Comparison of ENCODE assay signal across 19 cellular contexts in the genomic region with DNA sequence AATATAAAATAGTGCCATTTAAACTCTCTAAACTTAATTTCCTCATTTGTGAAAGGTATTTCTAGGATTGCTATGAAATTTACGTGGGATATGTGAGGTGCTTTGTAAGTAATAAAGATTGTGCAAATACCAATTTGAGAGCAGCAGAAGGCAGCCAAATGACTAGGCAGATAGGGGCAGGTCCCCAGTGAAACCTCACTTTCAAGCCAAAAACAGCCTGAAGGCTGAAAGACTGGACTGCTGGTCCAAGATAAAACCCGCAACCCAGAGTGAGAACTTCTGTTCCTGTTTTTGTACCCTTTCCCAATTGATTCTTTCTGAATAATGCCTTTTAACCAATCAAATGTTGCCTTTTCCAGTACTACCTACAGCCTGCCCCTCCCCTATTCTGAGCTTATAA. TPM values are rescaled to one million over a fixed set of nuclear protein-coding genes. Genes with fewer than 3 reads are reported as not detected.
"Had no signal": no experiment of that assay in that cellular context is flagged by ENCODE, and none has a peak within 500 bp of the region (broad histone marks: within the 10 kb centered on the region; RNA-seq: fewer than 3 reads in every experiment).

No MANE protein-coding gene starts in this region.

- H3K36me3 Mint-ChIP-seq: immature natural killer cell; naive thymus-derived CD8-positive, alpha-beta T cell had no signal

- DNase-seq: colonic mucosa; dermis blood vessel endothelial cell; esophagus squamous epithelium; foreskin fibroblast; immature natural killer cell; left lung; naive thymus-derived CD8-positive, alpha-beta T cell; nucleus accumbens; ovary; sigmoid colon; stimulated activated CD4-positive, alpha-beta T cell treated with anti-CD3 and anti-CD28 coated beads, Interleukin-2, amount 100 ng/mL, for 24 hours; stimulated activated naive CD8-positive, alpha-beta T cell treated with anti-CD3 and anti-CD28 coated beads, Interleukin-15, Interleukin-2, amounts not matched to agents 100 U/mL and 50 U/mL, for 24 hours; testis had no signal

- ATAC-seq: naive thymus-derived CD8-positive, alpha-beta T cell; stimulated activated naive CD8-positive, alpha-beta T cell treated with anti-CD3 and anti-CD28 coated beads, Interleukin-15, Interleukin-2, amounts not matched to agents 100 U/mL and 50 U/mL, for 24 hours had no signal

- H3K9me3 ChIP-seq: colonic mucosa, esophagus squamous epithelium, left lung, ovary, sigmoid colon, testis, tibial nerve had no signal

- H3K27ac Mint-ChIP-seq: immature natural killer cell; naive thymus-derived CD8-positive, alpha-beta T cell had no signal

- H3K4me1 ChIP-seq: sigmoid colon had no signal

- H3K4me3 Mint-ChIP-seq: immature natural killer cell; naive thymus-derived CD8-positive, alpha-beta T cell had no signal

- H3K4me3 ChIP-seq: colonic mucosa, esophagus squamous epithelium, left lung, ovary, right atrium auricular region, sigmoid colon, skin epidermis, testis, tibial nerve had no signal

- H3K27ac ChIP-seq: colonic mucosa, esophagus squamous epithelium, left lung, ovary, right atrium auricular region, sigmoid colon, skin epidermis, testis had no signal

- H3K36me3 ChIP-seq: ovary, right atrium auricular region, sigmoid colon had no signal

- H3K27me3 ChIP-seq: colonic mucosa, esophagus squamous epithelium, left lung, ovary, right atrium auricular region, sigmoid colon, testis, tibial nerve had no signal

- H3K4me1 Mint-ChIP-seq: immature natural killer cell had no signal

- H3K9me3 Mint-ChIP-seq: immature natural killer cell had no signal

RNA-seq across cellular contexts. Expression of gene MPEG1, which starts 33.6 kb away (rescaled TPM):
- total RNA-seq: dermis blood vessel endothelial cell, epithelial cell of proximal tubule, mammary epithelial cell had no signal
- polyA plus RNA-seq: keratinocyte, mammary epithelial cell had no signal
